33 cellular contexts compared by ENCODE assay signal in the genomic region with DNA sequence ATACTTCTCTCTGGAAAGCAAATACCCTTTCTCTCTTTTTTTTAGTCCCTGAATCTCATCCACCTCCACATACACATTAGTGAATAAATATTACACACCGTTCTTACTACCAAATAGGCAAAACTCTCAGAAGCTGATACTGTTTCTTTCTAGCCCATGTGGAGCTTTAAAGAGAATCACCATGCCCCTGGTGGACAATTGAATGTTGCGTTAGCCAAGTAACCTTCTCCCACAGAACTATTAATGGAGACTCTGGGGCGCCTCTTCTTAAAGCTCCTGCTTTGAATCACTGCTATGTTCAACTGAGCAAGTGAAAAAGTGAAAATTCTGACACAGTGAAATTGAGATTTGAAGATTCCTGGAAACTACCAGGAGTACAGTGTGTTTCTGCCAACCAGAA.
A peak's percentile ranks its signal among the peaks of the same experiment; 100 is the strongest.
DNase-seq lines count a peak whose midpoint lies in the region; ATAC-seq and TF ChIP-seq lines count a peak whose summit lies in the region.
"Had no signal": no experiment of that assay in that cellular context is flagged by ENCODE, and none has a peak within 500 bp of the region (broad histone marks: within the 10 kb centered on the region; RNA-seq: fewer than 3 reads in every experiment).

No MANE protein-coding gene starts in this region.

- H3K4me3 ChIP-seq in endodermal cell (ENCODE audit: low read length): no peak overlapping the region
- H3K4me3 ChIP-seq in retinal pigment epithelial cell (ENCODE audit: low read length): no peak overlapping the region
- H3K4me3 ChIP-seq: A549, ovary, Peyer's patch had no signal

- H3K9me3 ChIP-seq in endodermal cell (ENCODE audit: control insufficient read depth, low read length): no peaks in the 10 kb centered on the region
- H3K9me3 ChIP-seq: A549, ovary, Peyer's patch had no signal

- no peaks in the 10 kb centered on the region for H3K27me3 Mint-ChIP-seq in endodermal cell (ENCODE audit: insufficient read depth)
- H3K27me3 Mint-ChIP-seq in stimulated activated naive B cell treated with anti-CD40 and anti-IgM and Interleukin-4, amounts not matched to agents 10 μg/mL and 1 μg/mL and 100 μg/mL, for 72 hours: no peaks in the 10 kb centered on the region
- H3K27me3 Mint-ChIP-seq: activated naive CD4-positive, alpha-beta T cell treated with anti-CD3 and anti-CD28 coated beads, Interleukin-2, amount 50 U/mL, for 24 hours; brain; CD4-positive, alpha-beta memory T cell had no signal

- no peaks in the 10 kb centered on the region for H3K27me3 ChIP-seq in endodermal cell (ENCODE audit: control insufficient read depth, insufficient read depth, low read length, poor library complexity, severe bottlenecking)
- H3K27me3 ChIP-seq: ovary, Peyer's patch had no signal

- no peaks in the 10 kb centered on the region for H3K36me3 ChIP-seq in endodermal cell (ENCODE audit: control insufficient read depth, insufficient read depth, low read length)
- H3K36me3 ChIP-seq: ovary, Peyer's patch had no signal

- H3K9me3 Mint-ChIP-seq in endodermal cell: no peaks in the 10 kb centered on the region
- no peaks in the 10 kb centered on the region for H3K9me3 Mint-ChIP-seq in stimulated activated naive B cell treated with anti-CD40 and anti-IgM and Interleukin-4, amounts not matched to agents 10 μg/mL and 1 μg/mL and 100 μg/mL, for 72 hours
- H3K9me3 Mint-ChIP-seq: nephron had no signal

- H3K9ac ChIP-seq in endodermal cell (ENCODE audit: extremely low read depth, low read length, poor library complexity, severe bottlenecking): no peak overlapping the region

- no peak for ATAC-seq in HG03442 (IDR thresholded peaks at IDR 0.05; ENCODE audit: unreplicated experiment)
- ATAC-seq in stimulated activated naive B cell treated with anti-CD40 and anti-IgM and Interleukin-4, amounts not matched to agents 10 μg/mL and 1 μg/mL and 100 μg/mL, for 72 hours (replicated peaks): no peak
- ATAC-seq: A549; stimulated activated naive CD8-positive, alpha-beta T cell treated with anti-CD3 and anti-CD28 coated beads, Interleukin-15, Interleukin-2, amounts not matched to agents 100 U/mL and 50 U/mL, for 24 hours had no signal

- TF ChIP-seq CTCF in endodermal cell (conservative IDR thresholded peaks at IDR 0.05) (peak; percentile 70), retinal pigment epithelial cell (conservative IDR thresholded peaks at IDR 0.05; ENCODE audit: low read depth, low read length) (peak; percentile 10)

- H3K4me1 Mint-ChIP-seq in endodermal cell: peaks cover 7% of the 10 kb centered on the region
- no peaks in the 10 kb centered on the region for H3K4me1 Mint-ChIP-seq in stimulated activated naive B cell treated with anti-CD40 and anti-IgM and Interleukin-4, amounts not matched to agents 10 μg/mL and 1 μg/mL and 100 μg/mL, for 72 hours
- H3K4me1 Mint-ChIP-seq: activated naive CD4-positive, alpha-beta T cell treated with anti-CD3 and anti-CD28 coated beads, Interleukin-2, amount 50 U/mL, for 24 hours; CD4-positive, alpha-beta memory T cell had no signal

- H3K36me3 Mint-ChIP-seq in endodermal cell (ENCODE audit: low read depth): no peaks in the 10 kb centered on the region
- H3K36me3 Mint-ChIP-seq in stimulated activated naive B cell treated with anti-CD40 and anti-IgM and Interleukin-4, amounts not matched to agents 10 μg/mL and 1 μg/mL and 100 μg/mL, for 72 hours: no peaks in the 10 kb centered on the region
- H3K36me3 Mint-ChIP-seq: activated naive CD4-positive, alpha-beta T cell treated with anti-CD3 and anti-CD28 coated beads, Interleukin-2, amount 50 U/mL, for 24 hours; brain; CD4-positive, alpha-beta memory T cell had no signal

- no peak overlapping the region for H3K27ac ChIP-seq in endodermal cell (ENCODE audit: low read depth, low read length)
- H3K27ac ChIP-seq: A549, ovary, Peyer's patch had no signal

- no peak overlapping the region for H3K4me3 Mint-ChIP-seq in endodermal cell
- H3K4me3 Mint-ChIP-seq in stimulated activated naive B cell treated with anti-CD40 and anti-IgM and Interleukin-4, amounts not matched to agents 10 μg/mL and 1 μg/mL and 100 μg/mL, for 72 hours: no peak overlapping the region
- H3K4me3 Mint-ChIP-seq: activated naive CD4-positive, alpha-beta T cell treated with anti-CD3 and anti-CD28 coated beads, Interleukin-2, amount 50 U/mL, for 24 hours; brain; CD4-positive, alpha-beta memory T cell; nephron had no signal

- peak; percentile 20 for DNase-seq in NCI-H748 (lab: John Stamatoyannopoulos, UW; ENCODE audit: unreplicated experiment)
- no peak for DNase-seq in NCI-H748 treated with DMSO at 0.1 percent for 48 hours (lab: John Stamatoyannopoulos, UW)
- DNase-seq in NCI-H69 (lab: John Stamatoyannopoulos, UW): peak; percentile 54
- DNase-seq in endodermal cell: peak; percentile 49
- DNase-seq in retinal pigment epithelial cell (ENCODE audit: low read depth): no peak
- DNase-seq in activated CD4-positive, alpha-beta T cell treated with anti-CD3 and anti-CD28 coated beads, Interleukin-2, amount 50 U/mL, for 48 hours: no peak
- no peak for DNase-seq in stimulated activated naive B cell treated with anti-CD40 and anti-IgM and Interleukin-4, amounts not matched to agents 10 μg/mL and 1 μg/mL and 100 μg/mL, for 72 hours
- DNase-seq: activated CD4-positive, alpha-beta T cell treated with anti-CD3 and anti-CD28 coated beads for 4 hours; activated CD8-positive, alpha-beta memory T cell treated with anti-CD3 and anti-CD28 coated beads for 24 hours; activated T-cell treated with anti-CD3 and anti-CD28 coated beads for 4 hours; AML-193; amniotic stem cell; CD4-positive, alpha-beta memory T cell; DMS153; hippocampal formation; mammary epithelial cell; NCI-H1092 treated with DMSO at 0.1 percent for 48 hours; NCI-H187; NCI-H2171 treated with DMSO at 0.1 percent for 48 hours; NCI-H510A; ovary; Peyer's patch; retina; SHP77 treated with DMSO at 0.1 percent for 48 hours; small intestine; stimulated activated CD4-positive, alpha-beta T cell treated with anti-CD3 and anti-CD28 coated beads, Interleukin-1b, Interleukin-23, amount 100 ng/mL, for 48 hours; stimulated activated naive CD8-positive, alpha-beta T cell treated with anti-CD3 and anti-CD28 coated beads, Interleukin-15, Interleukin-2, amounts not matched to agents 100 U/mL and 50 U/mL, for 24 hours; T-helper 2 cell had no signal

- 89 to 97% methylated on average over 3 of the region's 3 CpGs for WGBS in endodermal cell (ENCODE audit: insufficient coverage in 1 of 2, insufficient read length in 1 of 2), 2 experiments

- H3K27ac Mint-ChIP-seq in endodermal cell: no peak overlapping the region
- no peak overlapping the region for H3K27ac Mint-ChIP-seq in stimulated activated naive B cell treated with anti-CD40 and anti-IgM and Interleukin-4, amounts not matched to agents 10 μg/mL and 1 μg/mL and 100 μg/mL, for 72 hours
- H3K27ac Mint-ChIP-seq: activated naive CD4-positive, alpha-beta T cell treated with anti-CD3 and anti-CD28 coated beads, Interleukin-2, amount 50 U/mL, for 24 hours; brain; CD4-positive, alpha-beta memory T cell; nephron had no signal

- H3K4me1 ChIP-seq in endodermal cell (ENCODE audit: control insufficient read depth, insufficient read depth, low read length): no peaks in the 10 kb centered on the region
- H3K4me1 ChIP-seq: A549, Peyer's patch had no signal

Comparison
In these comparisons a context has a peak if more than half of its experiments do, and no peak if none do; other contexts are left out.
1. DNase-seq: peak in NCI-H748 (single experiment), NCI-H69 (single experiment) and endodermal cell (single experiment); none in NCI-H748 treated with DMSO at 0.1 percent for 48 hours (single experiment), retinal pigment epithelial cell (single experiment), activated CD4-positive, alpha-beta T cell treated with anti-CD3 and anti-CD28 coated beads, Interleukin-2, amount 50 U/mL, for 48 hours (0 of 2) and stimulated activated naive B cell treated with anti-CD40 and anti-IgM and Interleukin-4, amounts not matched to agents 10 μg/mL and 1 μg/mL and 100 μg/mL, for 72 hours (single experiment).